ENCODE assay signal across 22 cellular contexts in the genomic region with DNA sequence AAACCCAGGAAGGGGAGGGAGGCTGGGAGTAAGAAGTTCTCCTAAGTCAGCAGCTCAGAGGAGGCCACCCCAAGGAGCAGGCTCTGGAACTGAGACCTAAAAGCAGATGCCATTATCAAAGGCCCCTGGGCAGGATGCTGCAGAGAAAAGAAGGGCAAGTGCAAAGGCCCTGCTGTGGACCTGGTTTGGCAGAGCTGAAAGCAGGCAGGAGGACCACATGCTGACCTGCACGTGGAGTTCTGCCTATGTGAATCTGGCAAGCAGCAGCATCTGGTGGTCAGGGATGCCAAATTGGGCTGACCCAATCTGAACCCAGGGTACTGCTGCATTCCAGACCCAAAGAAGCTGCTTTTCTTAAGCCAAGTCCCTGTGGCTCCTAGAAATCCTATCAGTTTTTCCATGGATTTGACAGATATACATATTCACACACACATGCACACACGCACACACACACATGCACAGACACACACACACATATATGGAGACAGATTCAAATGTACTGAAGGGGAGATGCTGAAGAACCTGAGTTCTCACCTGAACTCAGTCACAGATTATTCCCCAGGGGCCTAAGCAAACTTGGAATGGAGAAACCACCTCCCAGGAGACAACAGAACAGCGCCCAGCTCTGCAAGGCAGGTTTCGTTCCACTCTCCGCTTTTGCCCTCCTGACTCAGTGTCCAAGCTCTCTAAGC.
"Had no signal": no experiment of that assay in that cellular context is flagged by ENCODE, and none has a peak within 500 bp of the region (broad histone marks: within the 10 kb centered on the region; RNA-seq: fewer than 3 reads in every experiment).

No MANE protein-coding gene starts in this region.

- H3K4me1 ChIP-seq: right atrium auricular region, thyroid gland had no signal

- H3K36me3 Mint-ChIP-seq: naive thymus-derived CD4-positive, alpha-beta T cell; type B pancreatic cell had no signal

- H2AFZ ChIP-seq: hepatocyte had no signal

- FAIRE-seq: kidney, small intestine, urothelium cell line had no signal

- H3K4me2 ChIP-seq: hepatocyte had no signal

- H3K27ac Mint-ChIP-seq: naive thymus-derived CD4-positive, alpha-beta T cell; nephron progenitor cell; type B pancreatic cell had no signal

- H3K4me3 ChIP-seq: dorsolateral prefrontal cortex, hepatocyte, right atrium auricular region, thyroid gland had no signal

- H3K9me3 ChIP-seq: neutrophil, right atrium auricular region, thyroid gland had no signal

- H3K79me2 ChIP-seq: hepatocyte had no signal

- H3K4me3 Mint-ChIP-seq: naive thymus-derived CD4-positive, alpha-beta T cell; nephron progenitor cell; type B pancreatic cell had no signal

- H3K27ac ChIP-seq: dorsolateral prefrontal cortex, hepatocyte, neutrophil, right atrium auricular region, thyroid gland had no signal

- H3K9me3 Mint-ChIP-seq: nephron progenitor cell, type B pancreatic cell had no signal

- DNase-seq: cortex of kidney; dorsolateral prefrontal cortex; effector CD8-positive, alpha-beta T cell; foreskin melanocyte; head of caudate nucleus; kidney; left cardiac atrium; left ventricle myocardium superior; mesendoderm; naive thymus-derived CD4-positive, alpha-beta T cell; nephron progenitor cell; posterior cingulate gyrus; small intestine; stimulated activated CD4-positive, alpha-beta T cell treated with anti-CD3 and anti-CD28 coated beads, Interleukin-12 subunit alpha, Interleukin-12 subunit beta, amount 100 ng/mL, for 4 hours; stimulated activated CD4-positive, alpha-beta T cell treated with anti-CD3 and anti-CD28 coated beads, Interleukin-2, amount 100 ng/mL, for 48 hours; stimulated activated naive CD4-positive, alpha-beta T cell treated with Interleukin-2 at 50 U/mL for 16 hours; thyroid gland had no signal

- H3K27me3 ChIP-seq: hepatocyte, right atrium auricular region, thyroid gland had no signal

- H3K36me3 ChIP-seq: neutrophil, right atrium auricular region, thyroid gland had no signal
